2 cellular contexts compared by ENCODE assay signal in genomic region chr2:66477125-66477842, GRCh38.
TF ChIP-seq lines count a peak whose summit lies in the region.

No MANE protein-coding gene starts in this region.

TF ChIP-seq in HEK293, 187 proteins besides CTCF, POLR2A, EP300 and RAD21:
- peak; percentile 30 for TF ChIP-seq SETDB1 (IDR thresholded peaks at IDR 0.05; ENCODE audit: insufficient read length, low read length)
- TF ChIP-seq GLI2 (tag by site-specific recombination; IDR thresholded peaks at IDR 0.05; ENCODE audit: borderline replicate concordance, low read depth), result no peak

TF ChIP-seq in K562, 482 proteins besides CTCF, POLR2A, EP300 and RAD21 (continues in another document):
- TF ChIP-seq SMARCC2 (IDR thresholded peaks at IDR 0.05; ENCODE audit: low read depth) (no peak), ZBTB17 (CRISPR knock-in tag; IDR thresholded peaks at IDR 0.05) (no peak), SPI1 (IDR thresholded peaks at IDR 0.05; ENCODE audit: borderline replicate concordance, low read depth, low read length) (0 out of 2 replicates have a peak, but pooled peaks have one; percentile 33), PRMT5 (CRISPR knock-in tag; IDR thresholded peaks at IDR 0.05) (no peak), ATF3 (IDR thresholded peaks at IDR 0.05) (peak; percentile 78), ATF3 (CRISPR knock-in tag; conservative IDR thresholded peaks at IDR 0.05) (no peak), DPF2 (IDR thresholded peaks at IDR 0.05) (no peak), MEIS2 (IDR thresholded peaks at IDR 0.05; ENCODE audit: partially characterized antibody) (peak; percentile 94), NCOA6 (IDR thresholded peaks at IDR 0.05) (no peak), ARID1B (IDR thresholded peaks at IDR 0.05) (peak; percentile 27; the same call in 1 of the 2 replicates), KLF6 (CRISPR knock-in tag; IDR thresholded peaks at IDR 0.05; ENCODE audit: borderline replicate concordance) (0 out of 2 replicates have a peak, but pooled peaks have one; percentile 16), NR2F6 (CRISPR knock-in tag; IDR thresholded peaks at IDR 0.05) (no peak), ZNF75A (CRISPR knock-in tag; IDR thresholded peaks at IDR 0.05) (peak; percentile 83), SMARCA4 (IDR thresholded peaks at IDR 0.05) (peak; percentile 36; the same call in 1 of the 2 replicates), HEY1 (CRISPR knock-in tag; IDR thresholded peaks at IDR 0.05; ENCODE audit: borderline replicate concordance) (no peak), NRF1 (conservative IDR thresholded peaks at IDR 0.05 in 1 of 2, IDR thresholded peaks at IDR 0.05 in 1 of 2) (no peak), SMARCE1 (IDR thresholded peaks at IDR 0.05) (0 out of 2 replicates have a peak, but pooled peaks have one; percentile 19), ZNF584 (CRISPR knock-in tag; IDR thresholded peaks at IDR 0.05; ENCODE audit: low read depth) (no peak), JUND (IDR thresholded peaks at IDR 0.05; ENCODE audit: borderline replicate concordance, low read depth, low read length) (peak; percentile 90), JUND (tag; IDR thresholded peaks at IDR 0.05; ENCODE audit: borderline replicate concordance, low read depth, low read length) (peak; percentile 85; the same call in 1 of the 3 replicates), NCOA4 (IDR thresholded peaks at IDR 0.05; ENCODE audit: partially characterized antibody) (no peak), STAT5A (IDR thresholded peaks at IDR 0.05; ENCODE audit: borderline replicate concordance, low read length) (no peak), TBP (optimal IDR thresholded peaks at IDR 0.05; ENCODE audit: low read depth, low read length) (no peak), ZNF354B (CRISPR knock-in tag; IDR thresholded peaks at IDR 0.05) (no peak), RBM34 (IDR thresholded peaks at IDR 0.05; ENCODE audit: borderline replicate concordance, insufficient read depth, low read length) (no peak), MBD2 (IDR thresholded peaks at IDR 0.05; ENCODE audit: borderline replicate concordance, low read depth) (no peak), FOSL1 (tag; conservative IDR thresholded peaks at IDR 0.05) (peak; percentile 36; the same call in 1 of the 2 replicates), JUN (IDR thresholded peaks at IDR 0.05; ENCODE audit: borderline replicate concordance, low read depth, low read length) (peak; percentile 66; the same call in 1 of the 2 replicates), JUN (CRISPR knock-in tag; IDR thresholded peaks at IDR 0.05; ENCODE audit: borderline replicate concordance) (no peak), ZBTB5 (IDR thresholded peaks at IDR 0.05) (no peak), USF1 (CRISPR knock-in tag; IDR thresholded peaks at IDR 0.05) (no peak), TEAD1 (CRISPR knock-in tag; IDR thresholded peaks at IDR 0.05) (no peak), HNRNPL (IDR thresholded peaks at IDR 0.05; ENCODE audit: low read depth, low read length) (no peak), MTA3 (IDR thresholded peaks at IDR 0.05; ENCODE audit: borderline replicate concordance) (0 out of 2 replicates have a peak, but pooled peaks have one; percentile 20)
- TF ChIP-seq, protein P1, sequence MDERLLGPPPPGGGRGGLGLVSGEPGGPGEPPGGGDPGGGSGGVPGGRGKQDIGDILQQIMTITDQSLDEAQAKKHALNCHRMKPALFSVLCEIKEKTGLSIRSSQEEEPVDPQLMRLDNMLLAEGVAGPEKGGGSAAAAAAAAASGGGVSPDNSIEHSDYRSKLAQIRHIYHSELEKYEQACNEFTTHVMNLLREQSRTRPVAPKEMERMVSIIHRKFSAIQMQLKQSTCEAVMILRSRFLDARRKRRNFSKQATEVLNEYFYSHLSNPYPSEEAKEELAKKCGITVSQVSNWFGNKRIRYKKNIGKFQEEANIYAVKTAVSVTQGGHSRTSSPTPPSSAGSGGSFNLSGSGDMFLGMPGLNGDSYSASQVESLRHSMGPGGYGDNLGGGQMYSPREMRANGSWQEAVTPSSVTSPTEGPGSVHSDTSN (CRISPR knock-in tag; IDR thresholded peaks at IDR 0.05; ENCODE audit: low read depth), result no peak
- TF ChIP-seq, protein P1 (tag; conservative IDR thresholded peaks at IDR 0.05; ENCODE audit: low read depth), result peak; percentile 81
- TF ChIP-seq, protein P2, sequence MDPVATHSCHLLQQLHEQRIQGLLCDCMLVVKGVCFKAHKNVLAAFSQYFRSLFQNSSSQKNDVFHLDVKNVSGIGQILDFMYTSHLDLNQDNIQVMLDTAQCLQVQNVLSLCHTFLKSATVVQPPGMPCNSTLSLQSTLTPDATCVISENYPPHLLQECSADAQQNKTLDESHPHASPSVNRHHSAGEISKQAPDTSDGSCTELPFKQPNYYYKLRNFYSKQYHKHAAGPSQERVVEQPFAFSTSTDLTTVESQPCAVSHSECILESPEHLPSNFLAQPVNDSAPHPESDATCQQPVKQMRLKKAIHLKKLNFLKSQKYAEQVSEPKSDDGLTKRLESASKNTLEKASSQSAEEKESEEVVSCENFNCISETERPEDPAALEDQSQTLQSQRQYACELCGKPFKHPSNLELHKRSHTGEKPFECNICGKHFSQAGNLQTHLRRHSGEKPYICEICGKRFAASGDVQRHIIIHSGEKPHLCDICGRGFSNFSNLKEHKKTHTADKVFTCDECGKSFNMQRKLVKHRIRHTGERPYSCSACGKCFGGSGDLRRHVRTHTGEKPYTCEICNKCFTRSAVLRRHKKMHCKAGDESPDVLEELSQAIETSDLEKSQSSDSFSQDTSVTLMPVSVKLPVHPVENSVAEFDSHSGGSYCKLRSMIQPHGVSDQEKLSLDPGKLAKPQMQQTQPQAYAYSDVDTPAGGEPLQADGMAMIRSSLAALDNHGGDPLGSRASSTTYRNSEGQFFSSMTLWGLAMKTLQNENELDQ (CRISPR knock-in tag; IDR thresholded peaks at IDR 0.05; ENCODE audit: borderline replicate concordance), result no peak
- TF ChIP-seq, protein P3, sequence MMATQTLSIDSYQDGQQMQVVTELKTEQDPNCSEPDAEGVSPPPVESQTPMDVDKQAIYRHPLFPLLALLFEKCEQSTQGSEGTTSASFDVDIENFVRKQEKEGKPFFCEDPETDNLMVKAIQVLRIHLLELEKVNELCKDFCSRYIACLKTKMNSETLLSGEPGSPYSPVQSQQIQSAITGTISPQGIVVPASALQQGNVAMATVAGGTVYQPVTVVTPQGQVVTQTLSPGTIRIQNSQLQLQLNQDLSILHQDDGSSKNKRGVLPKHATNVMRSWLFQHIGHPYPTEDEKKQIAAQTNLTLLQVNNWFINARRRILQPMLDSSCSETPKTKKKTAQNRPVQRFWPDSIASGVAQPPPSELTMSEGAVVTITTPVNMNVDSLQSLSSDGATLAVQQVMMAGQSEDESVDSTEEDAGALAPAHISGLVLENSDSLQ (IDR thresholded peaks at IDR 0.05), result peak; percentile 77
- TF ChIP-seq, protein P4, sequence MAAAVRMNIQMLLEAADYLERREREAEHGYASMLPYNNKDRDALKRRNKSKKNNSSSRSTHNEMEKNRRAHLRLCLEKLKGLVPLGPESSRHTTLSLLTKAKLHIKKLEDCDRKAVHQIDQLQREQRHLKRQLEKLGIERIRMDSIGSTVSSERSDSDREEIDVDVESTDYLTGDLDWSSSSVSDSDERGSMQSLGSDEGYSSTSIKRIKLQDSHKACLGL (CRISPR knock-in tag; IDR thresholded peaks at IDR 0.05; ENCODE audit: borderline replicate concordance, poor library complexity, severe bottlenecking), result no peak
- TF ChIP-seq, protein P5, sequence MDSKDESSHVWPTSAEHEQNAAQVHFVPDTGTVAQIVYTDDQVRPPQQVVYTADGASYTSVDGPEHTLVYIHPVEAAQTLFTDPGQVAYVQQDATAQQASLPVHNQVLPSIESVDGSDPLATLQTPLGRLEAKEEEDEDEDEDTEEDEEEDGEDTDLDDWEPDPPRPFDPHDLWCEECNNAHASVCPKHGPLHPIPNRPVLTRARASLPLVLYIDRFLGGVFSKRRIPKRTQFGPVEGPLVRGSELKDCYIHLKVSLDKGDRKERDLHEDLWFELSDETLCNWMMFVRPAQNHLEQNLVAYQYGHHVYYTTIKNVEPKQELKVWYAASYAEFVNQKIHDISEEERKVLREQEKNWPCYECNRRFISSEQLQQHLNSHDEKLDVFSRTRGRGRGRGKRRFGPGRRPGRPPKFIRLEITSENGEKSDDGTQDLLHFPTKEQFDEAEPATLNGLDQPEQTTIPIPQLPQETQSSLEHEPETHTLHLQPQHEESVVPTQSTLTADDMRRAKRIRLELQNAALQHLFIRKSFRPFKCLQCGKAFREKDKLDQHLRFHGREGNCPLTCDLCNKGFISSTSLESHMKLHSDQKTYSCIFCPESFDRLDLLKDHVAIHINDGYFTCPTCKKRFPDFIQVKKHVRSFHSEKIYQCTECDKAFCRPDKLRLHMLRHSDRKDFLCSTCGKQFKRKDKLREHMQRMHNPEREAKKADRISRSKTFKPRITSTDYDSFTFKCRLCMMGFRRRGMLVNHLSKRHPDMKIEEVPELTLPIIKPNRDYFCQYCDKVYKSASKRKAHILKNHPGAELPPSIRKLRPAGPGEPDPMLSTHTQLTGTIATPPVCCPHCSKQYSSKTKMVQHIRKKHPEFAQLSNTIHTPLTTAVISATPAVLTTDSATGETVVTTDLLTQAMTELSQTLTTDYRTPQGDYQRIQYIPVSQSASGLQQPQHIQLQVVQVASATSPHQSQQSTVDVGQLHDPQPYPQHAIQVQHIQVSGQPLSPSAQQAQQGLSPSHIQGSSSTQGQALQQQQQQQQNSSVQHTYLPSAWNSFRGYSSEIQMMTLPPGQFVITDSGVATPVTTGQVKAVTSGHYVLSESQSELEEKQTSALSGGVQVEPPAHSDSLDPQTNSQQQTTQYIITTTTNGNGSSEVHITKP (IDR thresholded peaks at IDR 0.05; ENCODE audit: partially characterized antibody), result no peak
- TF ChIP-seq, protein P6, sequence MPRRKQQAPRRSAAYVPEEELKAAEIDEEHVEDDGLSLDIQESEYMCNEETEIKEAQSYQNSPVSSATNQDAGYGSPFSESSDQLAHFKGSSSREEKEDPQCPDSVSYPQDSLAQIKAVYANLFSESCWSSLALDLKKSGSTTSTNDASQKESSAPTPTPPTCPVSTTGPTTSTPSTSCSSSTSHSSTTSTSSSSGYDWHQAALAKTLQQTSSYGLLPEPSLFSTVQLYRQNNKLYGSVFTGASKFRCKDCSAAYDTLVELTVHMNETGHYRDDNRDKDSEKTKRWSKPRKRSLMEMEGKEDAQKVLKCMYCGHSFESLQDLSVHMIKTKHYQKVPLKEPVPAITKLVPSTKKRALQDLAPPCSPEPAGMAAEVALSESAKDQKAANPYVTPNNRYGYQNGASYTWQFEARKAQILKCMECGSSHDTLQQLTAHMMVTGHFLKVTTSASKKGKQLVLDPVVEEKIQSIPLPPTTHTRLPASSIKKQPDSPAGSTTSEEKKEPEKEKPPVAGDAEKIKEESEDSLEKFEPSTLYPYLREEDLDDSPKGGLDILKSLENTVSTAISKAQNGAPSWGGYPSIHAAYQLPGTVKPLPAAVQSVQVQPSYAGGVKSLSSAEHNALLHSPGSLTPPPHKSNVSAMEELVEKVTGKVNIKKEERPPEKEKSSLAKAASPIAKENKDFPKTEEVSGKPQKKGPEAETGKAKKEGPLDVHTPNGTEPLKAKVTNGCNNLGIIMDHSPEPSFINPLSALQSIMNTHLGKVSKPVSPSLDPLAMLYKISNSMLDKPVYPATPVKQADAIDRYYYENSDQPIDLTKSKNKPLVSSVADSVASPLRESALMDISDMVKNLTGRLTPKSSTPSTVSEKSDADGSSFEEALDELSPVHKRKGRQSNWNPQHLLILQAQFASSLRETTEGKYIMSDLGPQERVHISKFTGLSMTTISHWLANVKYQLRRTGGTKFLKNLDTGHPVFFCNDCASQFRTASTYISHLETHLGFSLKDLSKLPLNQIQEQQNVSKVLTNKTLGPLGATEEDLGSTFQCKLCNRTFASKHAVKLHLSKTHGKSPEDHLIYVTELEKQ (CRISPR knock-in tag; IDR thresholded peaks at IDR 0.05), result no peak
- TF ChIP-seq, protein P7, sequence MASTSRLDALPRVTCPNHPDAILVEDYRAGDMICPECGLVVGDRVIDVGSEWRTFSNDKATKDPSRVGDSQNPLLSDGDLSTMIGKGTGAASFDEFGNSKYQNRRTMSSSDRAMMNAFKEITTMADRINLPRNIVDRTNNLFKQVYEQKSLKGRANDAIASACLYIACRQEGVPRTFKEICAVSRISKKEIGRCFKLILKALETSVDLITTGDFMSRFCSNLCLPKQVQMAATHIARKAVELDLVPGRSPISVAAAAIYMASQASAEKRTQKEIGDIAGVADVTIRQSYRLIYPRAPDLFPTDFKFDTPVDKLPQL (IDR thresholded peaks at IDR 0.05; ENCODE audit: extremely low read depth, insufficient read length), result no peak
